1 cellular context compared by ENCODE assay signal in the genomic region with DNA sequence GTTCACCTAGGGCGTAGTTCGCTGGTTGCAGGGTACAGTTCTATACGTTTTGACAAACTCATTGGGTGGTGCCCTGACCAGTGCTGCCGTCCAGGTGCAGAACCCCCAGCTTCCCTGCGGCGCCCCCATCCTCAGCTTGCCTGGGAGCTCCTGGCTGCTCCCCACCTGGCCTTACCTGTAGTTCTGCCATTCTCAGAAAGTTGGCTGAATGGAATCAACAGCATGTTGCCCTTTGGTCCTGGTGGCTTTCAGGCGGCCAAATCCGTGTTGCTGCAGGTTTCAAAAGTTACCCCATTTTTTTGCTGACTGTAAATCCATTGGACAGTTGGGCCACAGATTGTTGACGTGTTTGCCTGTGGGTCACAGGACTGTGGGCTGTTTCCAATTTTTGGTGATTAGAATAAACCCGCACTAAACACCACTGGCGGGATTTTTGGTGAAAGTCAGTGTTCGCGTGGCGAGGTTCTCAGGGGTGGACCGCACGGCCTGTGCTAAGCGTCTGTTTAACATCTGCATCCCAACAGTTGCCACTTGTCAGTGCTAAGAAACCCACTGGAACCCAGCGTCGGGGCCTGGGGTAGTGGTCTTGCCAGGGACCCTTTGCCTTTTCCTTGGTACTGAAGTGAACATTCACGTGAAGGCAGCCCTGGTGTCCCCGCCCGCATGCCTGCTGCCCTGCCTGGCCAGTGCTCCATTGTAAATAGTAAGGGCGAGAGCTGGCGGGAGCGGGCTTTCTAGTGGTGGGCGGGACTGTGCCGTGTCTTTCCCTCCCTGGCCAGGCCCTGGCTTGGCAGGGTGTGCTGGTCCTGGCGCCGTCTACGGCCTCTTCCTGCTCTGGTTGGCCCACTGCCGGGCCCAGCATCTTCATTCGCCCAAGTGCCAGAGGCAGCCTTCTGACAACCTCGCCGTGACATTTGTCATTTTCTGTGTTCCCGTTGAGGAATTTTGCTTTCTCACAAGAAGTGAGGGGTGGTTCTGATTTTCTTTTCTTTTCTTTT.
TF ChIP-seq lines count a peak whose summit lies in the region.

No MANE protein-coding gene starts in this region.

TF ChIP-seq in HepG2, 621 proteins besides CTCF, POLR2A, EP300 and RAD21 (continued from another document and continues in another):
- TF ChIP-seq, protein P1, sequence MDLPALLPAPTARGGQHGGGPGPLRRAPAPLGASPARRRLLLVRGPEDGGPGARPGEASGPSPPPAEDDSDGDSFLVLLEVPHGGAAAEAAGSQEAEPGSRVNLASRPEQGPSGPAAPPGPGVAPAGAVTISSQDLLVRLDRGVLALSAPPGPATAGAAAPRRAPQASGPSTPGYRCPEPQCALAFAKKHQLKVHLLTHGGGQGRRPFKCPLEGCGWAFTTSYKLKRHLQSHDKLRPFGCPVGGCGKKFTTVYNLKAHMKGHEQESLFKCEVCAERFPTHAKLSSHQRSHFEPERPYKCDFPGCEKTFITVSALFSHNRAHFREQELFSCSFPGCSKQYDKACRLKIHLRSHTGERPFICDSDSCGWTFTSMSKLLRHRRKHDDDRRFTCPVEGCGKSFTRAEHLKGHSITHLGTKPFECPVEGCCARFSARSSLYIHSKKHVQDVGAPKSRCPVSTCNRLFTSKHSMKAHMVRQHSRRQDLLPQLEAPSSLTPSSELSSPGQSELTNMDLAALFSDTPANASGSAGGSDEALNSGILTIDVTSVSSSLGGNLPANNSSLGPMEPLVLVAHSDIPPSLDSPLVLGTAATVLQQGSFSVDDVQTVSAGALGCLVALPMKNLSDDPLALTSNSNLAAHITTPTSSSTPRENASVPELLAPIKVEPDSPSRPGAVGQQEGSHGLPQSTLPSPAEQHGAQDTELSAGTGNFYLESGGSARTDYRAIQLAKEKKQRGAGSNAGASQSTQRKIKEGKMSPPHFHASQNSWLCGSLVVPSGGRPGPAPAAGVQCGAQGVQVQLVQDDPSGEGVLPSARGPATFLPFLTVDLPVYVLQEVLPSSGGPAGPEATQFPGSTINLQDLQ (CRISPR knock-in tag; IDR thresholded peaks at IDR 0.05), result no peak
- TF ChIP-seq KLF15 (CRISPR knock-in tag; IDR thresholded peaks at IDR 0.05; ENCODE audit: borderline replicate concordance) (no peak), IKZF4 (CRISPR knock-in tag; IDR thresholded peaks at IDR 0.05; ENCODE audit: borderline replicate concordance, low read depth, not compliant biosample characterization) (no peak), ZNF670 (CRISPR knock-in tag; IDR thresholded peaks at IDR 0.05; ENCODE audit: borderline replicate concordance) (peak; percentile 62; the same call in 1 of the 2 replicates), ZNF263 (CRISPR knock-in tag; IDR thresholded peaks at IDR 0.05) (peak; percentile 63; the same call in 1 of the 2 replicates), ZNF530 (CRISPR knock-in tag; IDR thresholded peaks at IDR 0.05; ENCODE audit: low read depth) (no peak), ZNF883 (CRISPR knock-in tag; IDR thresholded peaks at IDR 0.05; ENCODE audit: not compliant biosample characterization) (no peak), ZNF619 (CRISPR knock-in tag; IDR thresholded peaks at IDR 0.05) (no peak), CBFB (CRISPR knock-in tag; IDR thresholded peaks at IDR 0.05) (no peak; the same call in 1 of the 2 replicates), GTF2F1 (IDR thresholded peaks at IDR 0.05; ENCODE audit: low read length) (no peak), TAF15 (IDR thresholded peaks at IDR 0.05; ENCODE audit: low read depth, low read length, poor library complexity, severe bottlenecking) (no peak), RARA (CRISPR knock-in tag; IDR thresholded peaks at IDR 0.05) (0 out of 2 replicates have a peak, but pooled peaks have one; percentile 22), ZMYM3 (CRISPR knock-in tag; IDR thresholded peaks at IDR 0.05) (peak; percentile 55; the same call in 1 of the 2 replicates), PRMT3 (CRISPR knock-in tag; IDR thresholded peaks at IDR 0.05; ENCODE audit: borderline replicate concordance, low read depth) (no peak), KMT2B (CRISPR knock-in tag; IDR thresholded peaks at IDR 0.05) (no peak), SP5 (CRISPR knock-in tag; IDR thresholded peaks at IDR 0.05; ENCODE audit: borderline replicate concordance, low read depth) (peak; percentile 92), NFE2L1 (CRISPR knock-in tag; IDR thresholded peaks at IDR 0.05; ENCODE audit: borderline replicate concordance) (no peak), ZNF558 (CRISPR knock-in tag; IDR thresholded peaks at IDR 0.05; ENCODE audit: borderline replicate concordance) (0 out of 2 replicates have a peak, but pooled peaks have one; percentile 26), RFX1 (IDR thresholded peaks at IDR 0.05) (no peak), ZSCAN30 (CRISPR knock-in tag; IDR thresholded peaks at IDR 0.05) (no peak), ZNF224 (CRISPR knock-in tag; IDR thresholded peaks at IDR 0.05) (peak; percentile 60; the same call in 1 of the 2 replicates), ZNF232 (CRISPR knock-in tag; IDR thresholded peaks at IDR 0.05; ENCODE audit: borderline replicate concordance) (no peak), ZNF432 (CRISPR knock-in tag; IDR thresholded peaks at IDR 0.05; ENCODE audit: borderline replicate concordance) (no peak), ZSCAN31 (CRISPR knock-in tag; IDR thresholded peaks at IDR 0.05; ENCODE audit: low read depth) (no peak), DPF2 (CRISPR knock-in tag; IDR thresholded peaks at IDR 0.05; ENCODE audit: borderline replicate concordance, low read depth) (no peak), ZNF562 (CRISPR knock-in tag; IDR thresholded peaks at IDR 0.05; ENCODE audit: borderline replicate concordance) (no peak), GABPB1 (CRISPR knock-in tag; IDR thresholded peaks at IDR 0.05) (peak; percentile 41; the same call in 1 of the 2 replicates), HNRNPL (IDR thresholded peaks at IDR 0.05; ENCODE audit: low read depth, low read length) (peak; percentile 84), GABPA (IDR thresholded peaks at IDR 0.05; ENCODE audit: low read depth, low read length) (no peak), GABPA (CRISPR knock-in tag; IDR thresholded peaks at IDR 0.05; ENCODE audit: low read depth) (no peak), MED1 (CRISPR knock-in tag; IDR thresholded peaks at IDR 0.05) (peak; percentile 65), ZBTB38 (CRISPR knock-in tag; IDR thresholded peaks at IDR 0.05) (peak; percentile 71; the same call in 1 of the 2 replicates), ELF1 (CRISPR knock-in tag; IDR thresholded peaks at IDR 0.05) (no peak), ZFP82 (CRISPR knock-in tag; IDR thresholded peaks at IDR 0.05; ENCODE audit: borderline replicate concordance) (no peak), PAWR (CRISPR knock-in tag; IDR thresholded peaks at IDR 0.05; ENCODE audit: borderline replicate concordance) (no peak)
- TF ChIP-seq, protein P2, sequence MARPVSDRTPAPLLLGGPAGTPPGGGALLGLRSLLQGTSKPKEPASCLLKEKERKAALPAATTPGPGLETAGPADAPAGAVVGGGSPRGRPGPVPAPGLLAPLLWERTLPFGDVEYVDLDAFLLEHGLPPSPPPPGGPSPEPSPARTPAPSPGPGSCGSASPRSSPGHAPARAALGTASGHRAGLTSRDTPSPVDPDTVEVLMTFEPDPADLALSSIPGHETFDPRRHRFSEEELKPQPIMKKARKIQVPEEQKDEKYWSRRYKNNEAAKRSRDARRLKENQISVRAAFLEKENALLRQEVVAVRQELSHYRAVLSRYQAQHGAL (CRISPR knock-in tag; IDR thresholded peaks at IDR 0.05; ENCODE audit: not compliant biosample characterization), result no peak
- TF ChIP-seq, protein P3, sequence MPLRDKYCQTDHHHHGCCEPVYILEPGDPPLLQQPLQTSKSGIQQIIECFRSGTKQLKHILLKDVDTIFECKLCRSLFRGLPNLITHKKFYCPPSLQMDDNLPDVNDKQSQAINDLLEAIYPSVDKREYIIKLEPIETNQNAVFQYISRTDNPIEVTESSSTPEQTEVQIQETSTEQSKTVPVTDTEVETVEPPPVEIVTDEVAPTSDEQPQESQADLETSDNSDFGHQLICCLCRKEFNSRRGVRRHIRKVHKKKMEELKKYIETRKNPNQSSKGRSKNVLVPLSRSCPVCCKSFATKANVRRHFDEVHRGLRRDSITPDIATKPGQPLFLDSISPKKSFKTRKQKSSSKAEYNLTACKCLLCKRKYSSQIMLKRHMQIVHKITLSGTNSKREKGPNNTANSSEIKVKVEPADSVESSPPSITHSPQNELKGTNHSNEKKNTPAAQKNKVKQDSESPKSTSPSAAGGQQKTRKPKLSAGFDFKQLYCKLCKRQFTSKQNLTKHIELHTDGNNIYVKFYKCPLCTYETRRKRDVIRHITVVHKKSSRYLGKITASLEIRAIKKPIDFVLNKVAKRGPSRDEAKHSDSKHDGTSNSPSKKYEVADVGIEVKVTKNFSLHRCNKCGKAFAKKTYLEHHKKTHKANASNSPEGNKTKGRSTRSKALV (CRISPR knock-in tag; IDR thresholded peaks at IDR 0.05), result 0 out of 2 replicates have a peak, but pooled peaks have one; percentile 63
- TF ChIP-seq, protein P4, sequence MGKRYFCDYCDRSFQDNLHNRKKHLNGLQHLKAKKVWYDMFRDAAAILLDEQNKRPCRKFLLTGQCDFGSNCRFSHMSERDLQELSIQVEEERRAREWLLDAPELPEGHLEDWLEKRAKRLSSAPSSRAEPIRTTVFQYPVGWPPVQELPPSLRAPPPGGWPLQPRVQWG (CRISPR knock-in tag; IDR thresholded peaks at IDR 0.05; ENCODE audit: borderline replicate concordance, low read depth), result no peak
- TF ChIP-seq, protein P5, sequence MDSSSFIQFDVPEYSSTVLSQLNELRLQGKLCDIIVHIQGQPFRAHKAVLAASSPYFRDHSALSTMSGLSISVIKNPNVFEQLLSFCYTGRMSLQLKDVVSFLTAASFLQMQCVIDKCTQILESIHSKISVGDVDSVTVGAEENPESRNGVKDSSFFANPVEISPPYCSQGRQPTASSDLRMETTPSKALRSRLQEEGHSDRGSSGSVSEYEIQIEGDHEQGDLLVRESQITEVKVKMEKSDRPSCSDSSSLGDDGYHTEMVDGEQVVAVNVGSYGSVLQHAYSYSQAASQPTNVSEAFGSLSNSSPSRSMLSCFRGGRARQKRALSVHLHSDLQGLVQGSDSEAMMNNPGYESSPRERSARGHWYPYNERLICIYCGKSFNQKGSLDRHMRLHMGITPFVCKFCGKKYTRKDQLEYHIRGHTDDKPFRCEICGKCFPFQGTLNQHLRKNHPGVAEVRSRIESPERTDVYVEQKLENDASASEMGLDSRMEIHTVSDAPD (CRISPR knock-in tag; IDR thresholded peaks at IDR 0.05), result peak; percentile 71; the same call in 1 of the 2 replicates
- TF ChIP-seq, protein P6, sequence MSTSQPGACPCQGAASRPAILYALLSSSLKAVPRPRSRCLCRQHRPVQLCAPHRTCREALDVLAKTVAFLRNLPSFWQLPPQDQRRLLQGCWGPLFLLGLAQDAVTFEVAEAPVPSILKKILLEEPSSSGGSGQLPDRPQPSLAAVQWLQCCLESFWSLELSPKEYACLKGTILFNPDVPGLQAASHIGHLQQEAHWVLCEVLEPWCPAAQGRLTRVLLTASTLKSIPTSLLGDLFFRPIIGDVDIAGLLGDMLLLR (CRISPR knock-in tag; IDR thresholded peaks at IDR 0.05), result no peak
- TF ChIP-seq, protein P7, sequence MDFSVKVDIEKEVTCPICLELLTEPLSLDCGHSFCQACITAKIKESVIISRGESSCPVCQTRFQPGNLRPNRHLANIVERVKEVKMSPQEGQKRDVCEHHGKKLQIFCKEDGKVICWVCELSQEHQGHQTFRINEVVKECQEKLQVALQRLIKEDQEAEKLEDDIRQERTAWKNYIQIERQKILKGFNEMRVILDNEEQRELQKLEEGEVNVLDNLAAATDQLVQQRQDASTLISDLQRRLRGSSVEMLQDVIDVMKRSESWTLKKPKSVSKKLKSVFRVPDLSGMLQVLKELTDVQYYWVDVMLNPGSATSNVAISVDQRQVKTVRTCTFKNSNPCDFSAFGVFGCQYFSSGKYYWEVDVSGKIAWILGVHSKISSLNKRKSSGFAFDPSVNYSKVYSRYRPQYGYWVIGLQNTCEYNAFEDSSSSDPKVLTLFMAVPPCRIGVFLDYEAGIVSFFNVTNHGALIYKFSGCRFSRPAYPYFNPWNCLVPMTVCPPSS (IDR thresholded peaks at IDR 0.05), result no peak
- TF ChIP-seq, protein P8, sequence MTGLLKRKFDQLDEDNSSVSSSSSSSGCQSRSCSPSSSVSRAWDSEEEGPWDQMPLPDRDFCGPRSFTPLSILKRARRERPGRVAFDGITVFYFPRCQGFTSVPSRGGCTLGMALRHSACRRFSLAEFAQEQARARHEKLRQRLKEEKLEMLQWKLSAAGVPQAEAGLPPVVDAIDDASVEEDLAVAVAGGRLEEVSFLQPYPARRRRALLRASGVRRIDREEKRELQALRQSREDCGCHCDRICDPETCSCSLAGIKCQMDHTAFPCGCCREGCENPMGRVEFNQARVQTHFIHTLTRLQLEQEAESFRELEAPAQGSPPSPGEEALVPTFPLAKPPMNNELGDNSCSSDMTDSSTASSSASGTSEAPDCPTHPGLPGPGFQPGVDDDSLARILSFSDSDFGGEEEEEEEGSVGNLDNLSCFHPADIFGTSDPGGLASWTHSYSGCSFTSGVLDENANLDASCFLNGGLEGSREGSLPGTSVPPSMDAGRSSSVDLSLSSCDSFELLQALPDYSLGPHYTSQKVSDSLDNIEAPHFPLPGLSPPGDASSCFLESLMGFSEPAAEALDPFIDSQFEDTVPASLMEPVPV (CRISPR knock-in tag; IDR thresholded peaks at IDR 0.05), result no peak
- TF ChIP-seq, protein P9, sequence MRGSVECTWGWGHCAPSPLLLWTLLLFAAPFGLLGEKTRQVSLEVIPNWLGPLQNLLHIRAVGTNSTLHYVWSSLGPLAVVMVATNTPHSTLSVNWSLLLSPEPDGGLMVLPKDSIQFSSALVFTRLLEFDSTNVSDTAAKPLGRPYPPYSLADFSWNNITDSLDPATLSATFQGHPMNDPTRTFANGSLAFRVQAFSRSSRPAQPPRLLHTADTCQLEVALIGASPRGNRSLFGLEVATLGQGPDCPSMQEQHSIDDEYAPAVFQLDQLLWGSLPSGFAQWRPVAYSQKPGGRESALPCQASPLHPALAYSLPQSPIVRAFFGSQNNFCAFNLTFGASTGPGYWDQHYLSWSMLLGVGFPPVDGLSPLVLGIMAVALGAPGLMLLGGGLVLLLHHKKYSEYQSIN (CRISPR knock-in tag; IDR thresholded peaks at IDR 0.05; ENCODE audit: borderline replicate concordance), result no peak
- TF ChIP-seq, protein P10, sequence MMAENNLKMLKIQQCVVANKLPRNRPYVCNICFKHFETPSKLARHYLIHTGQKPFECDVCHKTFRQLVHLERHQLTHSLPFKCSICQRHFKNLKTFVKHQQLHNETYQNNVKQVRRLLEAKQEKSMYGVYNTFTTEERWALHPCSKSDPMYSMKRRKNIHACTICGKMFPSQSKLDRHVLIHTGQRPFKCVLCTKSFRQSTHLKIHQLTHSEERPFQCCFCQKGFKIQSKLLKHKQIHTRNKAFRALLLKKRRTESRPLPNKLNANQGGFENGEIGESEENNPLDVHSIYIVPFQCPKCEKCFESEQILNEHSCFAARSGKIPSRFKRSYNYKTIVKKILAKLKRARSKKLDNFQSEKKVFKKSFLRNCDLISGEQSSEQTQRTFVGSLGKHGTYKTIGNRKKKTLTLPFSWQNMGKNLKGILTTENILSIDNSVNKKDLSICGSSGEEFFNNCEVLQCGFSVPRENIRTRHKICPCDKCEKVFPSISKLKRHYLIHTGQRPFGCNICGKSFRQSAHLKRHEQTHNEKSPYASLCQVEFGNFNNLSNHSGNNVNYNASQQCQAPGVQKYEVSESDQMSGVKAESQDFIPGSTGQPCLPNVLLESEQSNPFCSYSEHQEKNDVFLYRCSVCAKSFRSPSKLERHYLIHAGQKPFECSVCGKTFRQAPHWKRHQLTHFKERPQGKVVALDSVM (CRISPR knock-in tag; IDR thresholded peaks at IDR 0.05), result peak; percentile 43; the same call in 1 of the 2 replicates
- TF ChIP-seq, protein P11, sequence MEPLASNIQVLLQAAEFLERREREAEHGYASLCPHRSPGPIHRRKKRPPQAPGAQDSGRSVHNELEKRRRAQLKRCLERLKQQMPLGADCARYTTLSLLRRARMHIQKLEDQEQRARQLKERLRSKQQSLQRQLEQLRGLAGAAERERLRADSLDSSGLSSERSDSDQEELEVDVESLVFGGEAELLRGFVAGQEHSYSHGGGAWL (CRISPR knock-in tag; IDR thresholded peaks at IDR 0.05), result peak; percentile 29; the same call in 1 of the 2 replicates
